1 cellular context compared by ENCODE assay signal in genomic region chr5:141485305-141486055, GRCh38.
TF ChIP-seq lines count a peak whose summit lies in the region.

No MANE protein-coding gene starts in this region.

TF ChIP-seq in H1, 55 proteins besides CTCF, POLR2A, EP300 and RAD21:
- TF ChIP-seq POU5F1 (IDR thresholded peaks at IDR 0.05; ENCODE audit: low read depth, low read length) (no peak), SAP30 (IDR thresholded peaks at IDR 0.05; ENCODE audit: insufficient read depth, insufficient replicate concordance, low read length) (no peak), SUZ12 (IDR thresholded peaks at IDR 0.05; ENCODE audit: low read length) (peak; percentile 33; the same call in 1 of the 2 replicates), MAX (IDR thresholded peaks at IDR 0.05) (no peak), GABPA (IDR thresholded peaks at IDR 0.05; ENCODE audit: borderline replicate concordance, insufficient read depth, low read length) (no peak), RFX5 (IDR thresholded peaks at IDR 0.05; ENCODE audit: borderline replicate concordance, low read depth, low read length) (no peak), SIN3A (conservative IDR thresholded peaks at IDR 0.05 in 1 of 2, IDR thresholded peaks at IDR 0.05 in 1 of 2; ENCODE audit: low read depth in 1 of 2, low read length in 2 of 2) (no peak; a peak in 1 of 4 replicates), ATF3 (IDR thresholded peaks at IDR 0.05; ENCODE audit: insufficient read depth, low read depth, low read length) (no peak), EZH2 (IDR thresholded peaks at IDR 0.05; ENCODE audit: low read depth, low read length, severe bottlenecking) (peak; percentile 40), BRCA1 (IDR thresholded peaks at IDR 0.05; ENCODE audit: low read depth, low read length) (no peak), CEBPB (IDR thresholded peaks at IDR 0.05; ENCODE audit: low read depth, low read length) (no peak), SRF (IDR thresholded peaks at IDR 0.05; ENCODE audit: low read depth, low read length) (no peak), KDM5A (IDR thresholded peaks at IDR 0.05; ENCODE audit: low read length) (no peak), CHD1 (IDR thresholded peaks at IDR 0.05; ENCODE audit: low read depth, low read length) (no peak), NANOG (IDR thresholded peaks at IDR 0.05; ENCODE audit: insufficient read depth, low read depth, low read length, poor library complexity, severe bottlenecking) (no peak), BACH1 (IDR thresholded peaks at IDR 0.05; ENCODE audit: low read length) (no peak), RXRA (IDR thresholded peaks at IDR 0.05; ENCODE audit: insufficient read depth, low read depth, low read length) (no peak), CBX8 (IDR thresholded peaks at IDR 0.05; ENCODE audit: borderline replicate concordance, low read depth, low read length) (no peak), KDM4A (IDR thresholded peaks at IDR 0.05; ENCODE audit: low read depth, low read length, severe bottlenecking) (peak; percentile 19), MAFK (IDR thresholded peaks at IDR 0.05; ENCODE audit: low read depth, low read length) (no peak), SIRT6 (IDR thresholded peaks at IDR 0.05; ENCODE audit: low read length) (no peak), TAF7 (optimal IDR thresholded peaks at IDR 0.05; ENCODE audit: borderline replicate concordance, low read depth, low read length) (no peak), POLR2AphosphoS5 (IDR thresholded peaks at IDR 0.05; ENCODE audit: low read depth, low read length) (no peak), PHF8 (conservative IDR thresholded peaks at IDR 0.05; ENCODE audit: low read depth, low read length) (no peak), ZNF274 (IDR thresholded peaks at IDR 0.05; ENCODE audit: borderline replicate concordance, extremely low read depth, low read length) (no peak)
